In the genomic region with DNA sequence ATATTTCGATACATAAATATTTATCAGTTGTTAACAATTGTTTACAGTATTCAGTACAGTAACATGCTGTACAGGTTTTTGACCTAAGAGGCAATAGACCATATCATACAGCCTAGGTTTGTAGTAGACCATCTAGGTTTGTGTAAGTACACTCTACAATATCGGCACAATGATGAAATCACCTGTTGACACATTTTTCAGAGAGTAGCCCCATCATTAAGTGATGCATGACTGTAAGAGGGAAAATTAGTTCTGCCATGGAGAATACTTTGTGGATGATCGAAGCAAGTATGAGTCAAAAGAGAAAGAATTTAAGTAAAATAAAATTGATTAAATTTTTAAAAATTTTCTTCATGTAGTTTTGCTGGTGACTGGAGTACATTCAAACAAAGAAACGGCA, we compare ENCODE assay signal across 27 cellular contexts. TPM values are rescaled to one million over a fixed set of nuclear protein-coding genes. Genes with fewer than 3 reads are reported as not detected.
DNase-seq lines count a peak whose midpoint lies in the region; FAIRE-seq and TF ChIP-seq lines count a peak whose summit lies in the region.
"Had no signal": no experiment of that assay in that cellular context is flagged by ENCODE, and none has a peak within 500 bp of the region (broad histone marks: within the 10 kb centered on the region; RNA-seq: fewer than 3 reads in every experiment).

No MANE protein-coding gene starts in this region.

- H4K20me1 ChIP-seq in mammary epithelial cell (ENCODE audit: insufficient read depth, low read length): no peaks in the 10 kb centered on the region

- peak; percentile 17 for FAIRE-seq in TTC549 (lab: Jason Lieb, UNC)
- FAIRE-seq: D721Med, GM12892, K562 had no signal

- H3K4me2 ChIP-seq in mammary epithelial cell (ENCODE audit: insufficient read depth, low read depth, low read length): no peak overlapping the region
- H3K4me2 ChIP-seq: GM23338 had no signal

- H2AFZ ChIP-seq in mammary epithelial cell (ENCODE audit: low read depth, low read length): no peak overlapping the region
- H2AFZ ChIP-seq: GM23338 had no signal

- no peaks in the 10 kb centered on the region for H3K27me3 ChIP-seq in mammary epithelial cell (ENCODE audit: insufficient read depth, low read length)
- H3K27me3 ChIP-seq: Peyer's patch, SJCRH30 had no signal

- POLR2A ChIA-PET in HEK293 (lab: Yijun Ruan, JAX): no interaction called here

- WGBS in mammary epithelial cell (ENCODE audit: low coverage, missing lambda C conversion rate): 78% methylated on average over 4 of the region's 4 CpGs

- H3K36me3 ChIP-seq in HEK293 (ENCODE audit: control insufficient read depth in 2 of 2, insufficient read depth in 1 of 2, low read length in 2 of 2): no peaks in the 10 kb centered on the region
- H3K36me3 ChIP-seq in mammary epithelial cell (ENCODE audit: insufficient read depth, low read length): no peaks in the 10 kb centered on the region
- H3K36me3 ChIP-seq: Peyer's patch, SJCRH30 had no signal

- H3K4me3 ChIP-seq in HEK293 (ENCODE audit: low read depth, low read length) (no peak overlapping the region), mammary epithelial cell (replicated peaks in 1 of 3; ENCODE audit: insufficient read depth in 1 of 3, low read depth in 2 of 3, low read length in 3 of 3) (no peak overlapping the region)
- H3K4me3 ChIP-seq: GM23338, K562, Peyer's patch, SJCRH30 had no signal

- intact Hi-C loops in mammary epithelial cell (cut with micrococcal nuclease): no loop called here

- TF ChIP-seq CTCF in HEK293 (tag by site-specific recombination; IDR thresholded peaks at IDR 0.05) (no peak), mammary epithelial cell (conservative IDR thresholded peaks at IDR 0.05 in 1 of 2, IDR thresholded peaks at IDR 0.05 in 1 of 2; ENCODE audit: extremely low read depth in 1 of 2, insufficient read depth in 1 of 2, low read depth in 1 of 2, low read length in 2 of 2) (no peak)

- dilution Hi-C loops in mammary epithelial cell (cut with HindIII; ENCODE audit: low sequenced_read_pairs): no loop called here

- DNase-seq in DMS53 (lab: John Stamatoyannopoulos, UW) (peak; percentile 59), kidney tubule cell (ENCODE audit: low spot score) (peak; percentile 55), mammary epithelial cell (no peak)
- DNase-seq in activated CD4-positive, CD25-positive, alpha-beta regulatory T cell (lab: John Stamatoyannopoulos, UW): no peak
- no peak for DNase-seq in activated CD4-positive, CD25-positive, alpha-beta regulatory T cell treated with anti-CD3 and anti-CD28 coated beads, Interleukin-2, amount 50 U/mL, for 72 hours
- DNase-seq: DMS79, HCEC 1CT, MM.1S, NCI-H1092, NCI-H146, NCI-H2029, NCI-H345, NCI-H524, NCI-H774, Peyer's patch, SJCRH30 had no signal

- CTCF ChIA-PET in HEK293 (lab: Yijun Ruan, JAX): no interaction called here
- CTCF ChIA-PET in mammary epithelial cell (lab: Charles Lee; ENCODE audit: low non-redundant PET): no interaction called here

- H3K9me3 ChIP-seq in HEK293 (ENCODE audit: control insufficient read depth, insufficient read depth, low read depth, low read length) (no peaks in the 10 kb centered on the region), mammary epithelial cell (replicated peaks; ENCODE audit: insufficient read depth, low read length) (no peaks in the 10 kb centered on the region)
- H3K9me3 ChIP-seq: Peyer's patch, SJCRH30 had no signal

- no TSS peak for BruUV-seq in mammary epithelial cell (replicated peaks; lab: Mats Ljungman, UMichigan)

- H3K79me2 ChIP-seq in mammary epithelial cell (ENCODE audit: insufficient read depth, low read length): no peaks in the 10 kb centered on the region

- in situ Hi-C loops in mammary epithelial cell (cut with MboI; ENCODE audit: low sequenced_read_pairs in 2 of 2): no loop called here

- H3K27ac ChIP-seq in HEK293 (ENCODE audit: extremely low read depth, low read depth, low read length) (no peak overlapping the region), mammary epithelial cell (ENCODE audit: insufficient read depth, low read depth, low read length) (no peak overlapping the region)
- H3K27ac ChIP-seq: C4-2B, Peyer's patch, SJCRH30 had no signal

- no peak overlapping the region for H3K9ac ChIP-seq in mammary epithelial cell (ENCODE audit: insufficient read depth, low read length)

- no peaks in the 10 kb centered on the region for H3K4me1 ChIP-seq in HEK293 (ENCODE audit: control insufficient read depth, insufficient read depth, low read length)
- H3K4me1 ChIP-seq in mammary epithelial cell (ENCODE audit: insufficient read depth, low read length): no peaks in the 10 kb centered on the region
- H3K4me1 ChIP-seq: Peyer's patch, SJCRH30 had no signal

TF ChIP-seq in HEK293, 187 proteins besides CTCF, POLR2A, EP300 and RAD21:
- TF ChIP-seq ZNF398 (tag by site-specific recombination; IDR thresholded peaks at IDR 0.05): no peak
- TF ChIP-seq ZFP69B (tag by site-specific recombination; IDR thresholded peaks at IDR 0.05): no peak
- no peak for TF ChIP-seq ZNF707 (tag by site-specific recombination; IDR thresholded peaks at IDR 0.05)
- TF ChIP-seq SCRT2 (tag by site-specific recombination; IDR thresholded peaks at IDR 0.05): peak; percentile 67
- TF ChIP-seq ZNF514 (tag by site-specific recombination; IDR thresholded peaks at IDR 0.05): no peak
TF ChIP-seq in HEK293: peak in this region for 1.

RNA-seq across cellular contexts. Expression of gene VIT, which starts 32.6 kb away (rescaled TPM):
- total RNA-seq in mammary epithelial cell: under 1 TPM in 1 of 2 donors, not detected in 1; 0.67 TPM
- polyA plus RNA-seq in mammary epithelial cell: 0.08 TPM
- not detected for polyA minus RNA-seq in mammary epithelial cell
- total RNA-seq: G401; GM23338; K562; OCI-LY7; T-helper 1 cell treated with Interleukin-12 subunit alpha and Interleukin-12 subunit beta and Interleukin-4 antibody, amounts not matched to agents 30 ng/mL and 1 ng/mL, for 36 hours had no signal
- polyA plus RNA-seq: AG04450, GM23338, K562 had no signal

Comparison
In these comparisons a context has a peak if more than half of its experiments do, and no peak if none do; other contexts are left out.
1. DNase-seq: peak in DMS53 (single experiment) and kidney tubule cell (single experiment); none in activated CD4-positive, CD25-positive, alpha-beta regulatory T cell (0 of 4), mammary epithelial cell (single experiment) and activated CD4-positive, CD25-positive, alpha-beta regulatory T cell treated with anti-CD3 and anti-CD28 coated beads, Interleukin-2, amount 50 U/mL, for 72 hours (single experiment).